Comparison of ENCODE assay signal across 11 cellular contexts in the genomic region with DNA sequence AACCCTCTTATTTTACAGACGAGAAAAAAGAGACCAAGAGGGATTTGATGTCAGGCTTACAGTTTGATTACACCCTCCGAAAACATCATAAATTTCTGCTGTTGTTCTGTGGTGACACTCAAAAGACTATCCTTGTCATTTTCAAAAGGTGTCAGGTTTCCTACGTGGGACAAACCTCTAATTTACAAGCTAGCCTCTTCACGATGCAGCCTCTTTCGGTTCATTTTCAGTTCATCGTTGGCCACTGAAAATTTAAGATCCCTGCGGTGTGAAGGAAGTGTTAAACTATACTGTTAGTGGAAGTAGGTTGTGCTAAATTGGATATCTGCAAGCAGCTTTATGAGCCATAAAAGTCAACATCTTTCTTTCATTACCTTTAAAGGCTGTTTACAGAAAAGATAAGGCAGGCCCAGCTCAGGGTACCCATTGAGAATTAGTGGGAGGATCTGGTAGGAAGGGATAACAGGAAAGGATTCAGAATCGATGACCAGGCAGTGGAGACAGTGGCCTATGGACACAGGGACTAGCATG.
DNase-seq lines count a peak whose midpoint lies in the region; ATAC-seq and TF ChIP-seq lines count a peak whose summit lies in the region.
"Had no signal": no experiment of that assay in that cellular context is flagged by ENCODE, and none has a peak within 500 bp of the region (broad histone marks: within the 10 kb centered on the region; RNA-seq: fewer than 3 reads in every experiment).

No MANE protein-coding gene starts in this region.

- no peak for TF ChIP-seq POLR2A in breast epithelium (IDR thresholded peaks at IDR 0.05)

- intact Hi-C loops in MCF 10A (cut with micrococcal nuclease) (loop anchor here (5.0 kb wide), 1 partner anchor 232 kb away; no protein-coding TSS in a partner anchor), breast epithelium (cut with DNase I; ENCODE audit: low total_unique reads) (no loop called here), aorta (cut with DNase I) (no loop called here)

- DNase-seq in MCF 10A (ENCODE audit: unreplicated experiment) (no peak), breast epithelium (ENCODE audit: low spot score in 2 of 2) (no peak), NCI-H128 (lab: John Stamatoyannopoulos, UW; ENCODE audit: unreplicated experiment) (peak; percentile 79), aorta (no peak), NK-92 (lab: John Stamatoyannopoulos, UW; ENCODE audit: unreplicated experiment) (no peak)
- DNase-seq in naive thymus-derived CD8-positive, alpha-beta T cell, result no peak
- DNase-seq: activated CD8-positive, alpha-beta memory T cell treated with anti-CD3 and anti-CD28 coated beads for 24 hours had no signal

- H3K27ac ChIP-seq in breast epithelium (no peak overlapping the region), temporal lobe (ENCODE audit: low read depth, low read length) (peak overlapping the region; percentile 44), aorta (ENCODE audit: low read depth in 1 of 2, low read length in 2 of 2) (no peak overlapping the region)
- H3K27ac ChIP-seq: brain microvascular endothelial cell had no signal

- H3K9me3 ChIP-seq in breast epithelium (no peaks in the 10 kb centered on the region), aorta (ENCODE audit: control insufficient read depth, low read length) (no peaks in the 10 kb centered on the region)

- no peaks in the 10 kb centered on the region for H3K27me3 Mint-ChIP-seq in MCF 10A (ENCODE audit: insufficient read depth, unreplicated experiment)
- H3K27me3 Mint-ChIP-seq in naive thymus-derived CD8-positive, alpha-beta T cell, result peaks cover 0 to 3% (median 0%) of the 10 kb centered on the region in 5 donors

- no peak for TF ChIP-seq CTCF in MCF 10A (IDR thresholded peaks at IDR 0.05; ENCODE audit: unreplicated experiment)
- TF ChIP-seq CTCF in breast epithelium (IDR thresholded peaks at IDR 0.05), result no peak

- H3K9me3 Mint-ChIP-seq in MCF 10A (ENCODE audit: unreplicated experiment), result no peaks in the 10 kb centered on the region
- H3K9me3 Mint-ChIP-seq in naive thymus-derived CD8-positive, alpha-beta T cell, result peaks cover 0 to 6% (median 0%) of the 10 kb centered on the region in 9 donors

- no peaks in the 10 kb centered on the region for H3K36me3 ChIP-seq in breast epithelium
- H3K36me3 ChIP-seq in aorta (ENCODE audit: control insufficient read depth in 1 of 2, insufficient read depth in 2 of 2, low read length in 1 of 2), result no peaks in the 10 kb centered on the region
- H3K36me3 ChIP-seq: brain microvascular endothelial cell had no signal

- ATAC-seq in SK-N-SH treated with all-trans-retinoic acid at 6 μM for 48 hours (no peak), aorta (ENCODE audit: low FRiP score) (no peak)
- ATAC-seq in naive thymus-derived CD8-positive, alpha-beta T cell, result no peak
- ATAC-seq: Right ventricle myocardium inferior had no signal

- POLR2A ChIA-PET in MCF 10A (lab: Yijun Ruan, JAX), result interaction anchor here (0.8 to 1.0 kb wide), 2 partner anchors 75 to 215 kb away, joined by 3 to 5 read pairs; no protein-coding TSS in a partner anchor
- POLR2A ChIA-PET in naive thymus-derived CD8-positive, alpha-beta T cell (lab: Charles Lee), result no interaction called here

- 83 to 85% methylated on average over 8 of the region's 8 CpGs for WGBS in aorta, 2 donors

- H3K4me1 ChIP-seq in breast epithelium (no peaks in the 10 kb centered on the region), aorta (ENCODE audit: control insufficient read depth in 1 of 2, insufficient read depth in 2 of 2, low read length in 2 of 2) (no peaks in the 10 kb centered on the region)

- no peak overlapping the region for H3K4me3 Mint-ChIP-seq in MCF 10A (ENCODE audit: unreplicated experiment)
- no peak overlapping the region for H3K4me3 Mint-ChIP-seq in naive thymus-derived CD8-positive, alpha-beta T cell

- no peak overlapping the region for H3K4me3 ChIP-seq in breast epithelium
- H3K4me3 ChIP-seq in aorta (ENCODE audit: low read length in 2 of 2), result no peak overlapping the region

- H3K27me3 ChIP-seq in breast epithelium (no peaks in the 10 kb centered on the region), aorta (ENCODE audit: control insufficient read depth in 1 of 2, insufficient read depth in 2 of 2, low read length in 1 of 2) (no peaks in the 10 kb centered on the region)
- H3K27me3 ChIP-seq: brain microvascular endothelial cell had no signal

- H3K36me3 Mint-ChIP-seq in MCF 10A (ENCODE audit: insufficient read depth, unreplicated experiment), result no peaks in the 10 kb centered on the region
- no peaks in the 10 kb centered on the region for H3K36me3 Mint-ChIP-seq in naive thymus-derived CD8-positive, alpha-beta T cell

- CTCF ChIA-PET in MCF 10A (lab: Yijun Ruan, JAX), result interaction anchor here (0.6 kb wide), 1 partner anchor 177 kb away, joined by 3 read pairs; no protein-coding TSS in a partner anchor

- BruUV-seq in MCF 10A (replicated peaks; lab: Mats Ljungman, UMichigan), result TSS peak; percentile 85

- H3K4me1 Mint-ChIP-seq in MCF 10A (ENCODE audit: insufficient read depth, unreplicated experiment), result peaks cover 15% of the 10 kb centered on the region
- H3K4me1 Mint-ChIP-seq in naive thymus-derived CD8-positive, alpha-beta T cell, result peaks cover 0 to 2% (median 0%) of the 10 kb centered on the region in 4 donors

- peak overlapping the region; percentile 79 for H3K27ac Mint-ChIP-seq in MCF 10A (ENCODE audit: low read depth, unreplicated experiment)
- no peak overlapping the region for H3K27ac Mint-ChIP-seq in naive thymus-derived CD8-positive, alpha-beta T cell

TF ChIP-seq in SK-N-SH treated with all-trans-retinoic acid at 6 μM for 48 hours, 23 proteins besides CTCF, POLR2A, EP300 and RAD21:
- peak; percentile 40; the same call in 1 of the 2 replicates for TF ChIP-seq TCF4 (CRISPR knock-in tag; IDR thresholded peaks at IDR 0.05; ENCODE audit: borderline replicate concordance)
- TF ChIP-seq SNAI2 (CRISPR knock-in tag; IDR thresholded peaks at IDR 0.05), result no peak
